In genomic region chr15:39837454-39837853, GRCh38 we compare ENCODE assay signal across 23 cellular contexts. TPM values are rescaled to one million over a fixed set of nuclear protein-coding genes. Genes with fewer than 3 reads are reported as not detected.
DNase-seq lines count a peak whose midpoint lies in the region; ATAC-seq, FAIRE-seq and TF ChIP-seq lines count a peak whose summit lies in the region.
"Had no signal": no experiment of that assay in that cellular context is flagged by ENCODE, and none has a peak within 500 bp of the region (broad histone marks: within the 10 kb centered on the region; RNA-seq: fewer than 3 reads in every experiment).

No MANE protein-coding gene starts in this region.

- POLR2A ChIA-PET in HepG2 (lab: Yijun Ruan, JAX): no interaction called here

- H3K27ac ChIP-seq in HepG2 (ENCODE audit: extremely low read length, insufficient read depth, low read length): no peak overlapping the region
- H3K27ac ChIP-seq in right lobe of liver: no peak overlapping the region
- H3K27ac ChIP-seq: BLaER1 treated with 17β-estradiol and CSF1 and Interleukin-3, amounts not matched to agents 10 nM and 100 nM had no signal

- no peak for TF ChIP-seq CTCF in HepG2 (CRISPR knock-in tag; IDR thresholded peaks at IDR 0.05)
- no peak for TF ChIP-seq CTCF in right lobe of liver (IDR thresholded peaks at IDR 0.05)
- no peak for TF ChIP-seq CTCF in Loucy (conservative IDR thresholded peaks at IDR 0.05; ENCODE audit: low read length)

- no peaks in the 10 kb centered on the region for H3K9me2 ChIP-seq in Loucy (replicated peaks; ENCODE audit: low read depth, low read length)
- H3K9me2 ChIP-seq: SK-N-SH had no signal

- CTCF ChIA-PET in HepG2 (lab: Yijun Ruan, JAX; ENCODE audit: low intra/inter-chr PET ratio, low total read pairs): no interaction called here

- no peak for TF ChIP-seq POLR2A in HepG2 (IDR thresholded peaks at IDR 0.05; ENCODE audit: insufficient read depth in 1 of 2, low read depth in 2 of 2, low read length in 2 of 2)
- no peak for TF ChIP-seq POLR2A in right lobe of liver (IDR thresholded peaks at IDR 0.05)

- 85% methylated on average over 1 of the region's 1 CpG for WGBS in HepG2 (ENCODE audit: low lambda C conversion rate)
- 100% methylated on average over 1 of the region's 1 CpG for WGBS in right lobe of liver (ENCODE audit: insufficient coverage, low coverage, low lambda C conversion rate, missing lambda C conversion rate)

- no peak overlapping the region for H2AFZ ChIP-seq in HepG2 (ENCODE audit: low read length)
- H2AFZ ChIP-seq in Loucy (ENCODE audit: low read length): 0 out of 2 replicates have a peak overlapping the region, but pooled peaks have one; percentile 13

- H3K27me3 ChIP-seq in HepG2 (ENCODE audit: control insufficient read depth in 1 of 2, insufficient read depth in 2 of 2, low read length in 2 of 2): peaks cover 0 to under 1% of the 10 kb centered on the region in 2 experiments; a peak in 2 of 5 replicates
- H3K27me3 ChIP-seq in right lobe of liver: no peaks in the 10 kb centered on the region
- no peaks in the 10 kb centered on the region for H3K27me3 ChIP-seq in Loucy (ENCODE audit: insufficient read depth, low read length, poor library complexity, severe bottlenecking)
- H3K27me3 ChIP-seq: BLaER1 treated with 17β-estradiol and CSF1 and Interleukin-3, amounts not matched to agents 10 nM and 100 nM had no signal

- ATAC-seq in HepG2 (no peak), right lobe of liver (no peak)
- ATAC-seq: PC-3 had no signal

- H3K4me3 ChIP-seq in HepG2 (replicated peaks in 1 of 3; ENCODE audit: insufficient read depth in 1 of 3, low read depth in 2 of 3, low read length in 3 of 3): no peak overlapping the region
- H3K4me3 ChIP-seq in right lobe of liver: no peak overlapping the region
- H3K4me3 ChIP-seq in Loucy (ENCODE audit: low read length, poor library complexity, severe bottlenecking): no peak overlapping the region
- H3K4me3 ChIP-seq: BLaER1 treated with 17β-estradiol and CSF1 and Interleukin-3, amounts not matched to agents 10 nM and 100 nM; HAP-1 had no signal

- no peak overlapping the region for H3K4me2 ChIP-seq in HepG2 (ENCODE audit: low read depth, low read length)
- H3K4me2 ChIP-seq in Loucy (ENCODE audit: low read depth, low read length, poor library complexity, severe bottlenecking): no peak overlapping the region
- H3K4me2 ChIP-seq: BLaER1 treated with 17β-estradiol and CSF1 and Interleukin-3, amounts not matched to agents 10 nM and 100 nM; SK-N-SH had no signal

- no TSS peak for BruUV-seq in HepG2 (replicated peaks; lab: Mats Ljungman, UMichigan)

- no peak for FAIRE-seq in HepG2 (lab: Jason Lieb, UNC)
- FAIRE-seq: A204.1, GM18507 had no signal

- H3K79me2 ChIP-seq in HepG2 (ENCODE audit: insufficient read depth, low read length) (no peaks in the 10 kb centered on the region), Loucy (ENCODE audit: insufficient read depth, low read length) (no peaks in the 10 kb centered on the region)

- H3K9ac ChIP-seq in HepG2 (ENCODE audit: insufficient read depth, low read depth, low read length): no peak overlapping the region
- H3K9ac ChIP-seq in Loucy (ENCODE audit: low read depth, low read length, poor library complexity, severe bottlenecking): no peak overlapping the region
- H3K9ac ChIP-seq: BLaER1 treated with 17β-estradiol and CSF1 and Interleukin-3, amounts not matched to agents 10 nM and 100 nM; SK-N-SH had no signal

- H3K4me1 ChIP-seq in HepG2 (ENCODE audit: insufficient read depth, low read length) (no peaks in the 10 kb centered on the region), right lobe of liver (no peaks in the 10 kb centered on the region), Loucy (ENCODE audit: insufficient read depth, low read length, poor library complexity, severe bottlenecking) (peaks cover 6% of the 10 kb centered on the region)
- H3K4me1 ChIP-seq: HAP-1 had no signal

- in situ Hi-C loops in HepG2 (cut with HindIII; ENCODE audit: extremely low pct_ligation_motif_present, low pct_unique_long_range_greater_than_20kb): no loop called here

- H3F3A ChIP-seq in Loucy (ENCODE audit: low read depth): no peaks in the 10 kb centered on the region

- DNase-seq in HepG2 (ENCODE audit: low spot score): no peak
- no peak for DNase-seq in right lobe of liver
- peak; percentile 34 for DNase-seq in amniotic epithelial cell (ENCODE audit: low read depth)
- no peak for DNase-seq in NCI-H2107 treated with DMSO at 0.1 percent for 48 hours (lab: John Stamatoyannopoulos, UW; ENCODE audit: unreplicated experiment)
- DNase-seq in middle frontal gyrus (ENCODE audit: extremely low spot score, low spot score): no peak
- DNase-seq in NCI-H526 (lab: John Stamatoyannopoulos, UW): no peak
- DNase-seq: AML-193; CD4-positive, alpha-beta T cell; COR-L47; DMS53; MV-4-11; NCI-H1105; NCI-H1436 treated with DMSO at 0.1 percent for 48 hours; NCI-H187 treated with DMSO at 0.1 percent for 48 hours; NCI-H524 treated with DMSO at 0.1 percent for 48 hours; PC-3; SK-N-SH; SW 1271 had no signal

- H4K20me1 ChIP-seq in HepG2 (ENCODE audit: insufficient read depth, low read length): no peaks in the 10 kb centered on the region
- H4K20me1 ChIP-seq in Loucy (ENCODE audit: insufficient read depth, low read length, poor library complexity, severe bottlenecking): no peaks in the 10 kb centered on the region

- H3K36me3 ChIP-seq in HepG2 (replicated peaks in 1 of 2; ENCODE audit: control insufficient read depth in 1 of 2, insufficient read depth in 2 of 2, low read length in 2 of 2) (no peaks in the 10 kb centered on the region), right lobe of liver (no peaks in the 10 kb centered on the region), Loucy (ENCODE audit: insufficient read depth, low read length) (no peaks in the 10 kb centered on the region)
- H3K36me3 ChIP-seq: HAP-1 had no signal

- no peaks in the 10 kb centered on the region for H3K9me3 ChIP-seq in HepG2 (ENCODE audit: low read length)
- H3K9me3 ChIP-seq in right lobe of liver: no peaks in the 10 kb centered on the region
- no peaks in the 10 kb centered on the region for H3K9me3 ChIP-seq in Loucy (ENCODE audit: insufficient read depth, low read depth, low read length)
- H3K9me3 ChIP-seq: HAP-1, SK-N-SH had no signal

- TF ChIP-seq RAD21 in HepG2 (CRISPR knock-in tag; IDR thresholded peaks at IDR 0.05): no peak

- no peak for TF ChIP-seq EP300 in HepG2 (IDR thresholded peaks at IDR 0.05; ENCODE audit: low read depth in 2 of 2, low read length in 2 of 2)
- no peak for TF ChIP-seq EP300 in HepG2 (CRISPR knock-in tag; IDR thresholded peaks at IDR 0.05; ENCODE audit: borderline replicate concordance)

- intact Hi-C loops in HepG2 (cut with micrococcal nuclease; ENCODE audit: unreplicated experiment) (no loop called here), right lobe of liver (cut with DNase I) (no loop called here)

TF ChIP-seq in HepG2, 621 proteins besides CTCF, POLR2A, EP300 and RAD21:
- TF ChIP-seq TERF1 (CRISPR knock-in tag; IDR thresholded peaks at IDR 0.05) (no peak), CEBPG (CRISPR knock-in tag; IDR thresholded peaks at IDR 0.05) (peak; percentile 77), CEBPB (IDR thresholded peaks at IDR 0.05; ENCODE audit: borderline replicate concordance, low read depth, low read length) (peak; percentile 94)

RNA-seq across cellular contexts. Expression of gene FSIP1, which starts 54.8 kb away (rescaled TPM):
- total RNA-seq in HepG2 (2016; rRNA removed; fragmentation: Illumina TruSeq; extraction: Trizol) (0.11 and 0.18 TPM in 2 replicates), right lobe of liver (under 1 TPM in 5 of 6 experiments, not detected in 1; 0.07 to 0.74 (median 0.35) TPM)
- 0.20 TPM in 1 of 2 replicates, not detected in the other for total RNA-seq in HepG2 (2016; cell fraction: cytosol; rRNA removed; fragmentation: Illumina TruSeq; extraction: Trizol; ENCODE audit: low read depth)
- 0.12 and 0.13 TPM in 2 replicates for total RNA-seq in HepG2 (2016; cell fraction: insoluble cytoplasmic fraction; rRNA removed; fragmentation: Illumina TruSeq; extraction: Trizol)
- total RNA-seq in HepG2 (2016; cell fraction: membrane; rRNA removed; fragmentation: Illumina TruSeq; extraction: Trizol): not detected in 2 replicates
- 0.31 TPM in 1 of 2 replicates, not detected in the other for total RNA-seq in HepG2 (2016; cell fraction: nucleus; rRNA removed; fragmentation: Illumina TruSeq; extraction: Trizol)
- not detected in 2 replicates for polyA plus RNA-seq in HepG2 (2011; rRNA removed)
- polyA plus RNA-seq in HepG2 (2011; cell fraction: cytosol; rRNA removed): not detected in 2 replicates
- polyA plus RNA-seq in HepG2 (2011; cell fraction: nucleus; rRNA removed): not detected in 2 replicates
- 0.05 and 0.09 TPM in 2 replicates for polyA plus RNA-seq in HepG2 (2012)
- polyA plus RNA-seq in HepG2 (2016; cell fraction: cytosol; fragmentation: Illumina TruSeq; extraction: Trizol; ENCODE audit: low read depth): not detected in 2 replicates
- polyA plus RNA-seq in HepG2 (2016; cell fraction: insoluble cytoplasmic fraction; fragmentation: Illumina TruSeq; extraction: Trizol; ENCODE audit: low read depth): 0.08 TPM in 2 replicates
- polyA plus RNA-seq in HepG2 (2016; cell fraction: membrane; fragmentation: Illumina TruSeq; extraction: Trizol; ENCODE audit: low read depth): not detected in 2 replicates
- 0.82 TPM in 1 of 2 replicates, not detected in the other for polyA plus RNA-seq in HepG2 (2016; cell fraction: nucleus; fragmentation: Illumina TruSeq; extraction: Trizol; ENCODE audit: insufficient read depth, low read depth)
- 0.04 TPM in 1 of 2 replicates, not detected in the other for polyA minus RNA-seq in HepG2 (2011; rRNA and poly(A)+ RNA removed; ENCODE audit: low replicate concordance)
- not detected in 2 replicates for polyA minus RNA-seq in HepG2 (2011; cell fraction: cytosol; rRNA and poly(A)+ RNA removed)
- 0.25 TPM in 1 of 2 replicates, not detected in the other for polyA minus RNA-seq in HepG2 (2011; cell fraction: nucleus; rRNA and poly(A)+ RNA removed)
